In genomic region chr7:7913506-7913905, GRCh38 we compare ENCODE assay signal across 26 cellular contexts. TPM values are rescaled to one million over a fixed set of nuclear protein-coding genes. Genes with fewer than 3 reads are reported as not detected.
A peak's percentile ranks its signal among the peaks of the same experiment; 100 is the strongest.
DNase-seq lines count a peak whose midpoint lies in the region; ATAC-seq and TF ChIP-seq lines count a peak whose summit lies in the region.
"Had no signal": no experiment of that assay in that cellular context is flagged by ENCODE, and none has a peak within 500 bp of the region (broad histone marks: within the 10 kb centered on the region; RNA-seq: fewer than 3 reads in every experiment).

No MANE protein-coding gene starts in this region.

- peaks cover 6% of the 10 kb centered on the region for H3K4me1 Mint-ChIP-seq in neural progenitor cell
- H3K4me1 Mint-ChIP-seq in T-cell = peaks cover 0 to 2% (median 1%) of the 10 kb centered on the region in 3 donors

- H3K36me3 ChIP-seq in neural progenitor cell = no peaks in the 10 kb centered on the region
- H3K36me3 ChIP-seq: ascending aorta, stomach, upper lobe of left lung had no signal

- H3K27me3 ChIP-seq in neural progenitor cell = no peaks in the 10 kb centered on the region
- H3K27me3 ChIP-seq: ascending aorta, stomach, upper lobe of left lung had no signal

- H3K4me3 ChIP-seq in fibroblast of villous mesenchyme (ENCODE audit: low read depth, low read length) = no peak overlapping the region
- no peak overlapping the region for H3K4me3 ChIP-seq in neural progenitor cell
- H3K4me3 ChIP-seq: ascending aorta, GM12878, stomach, upper lobe of left lung had no signal

- H3K9me3 Mint-ChIP-seq in neural progenitor cell (no peaks in the 10 kb centered on the region), T-cell (no peaks in the 10 kb centered on the region)
- H3K9me3 Mint-ChIP-seq: activated CD4-positive, alpha-beta memory T cell treated with anti-CD3 and anti-CD28 coated beads for 36 hours; central memory CD8-positive, alpha-beta T cell; naive thymus-derived CD8-positive, alpha-beta T cell had no signal

- H3K4me3 Mint-ChIP-seq in neural progenitor cell (no peak overlapping the region), T-cell (no peak overlapping the region)
- H3K4me3 Mint-ChIP-seq: activated CD4-positive, alpha-beta memory T cell treated with anti-CD3 and anti-CD28 coated beads for 36 hours; B cell; central memory CD8-positive, alpha-beta T cell; IgD-negative memory B cell; naive thymus-derived CD8-positive, alpha-beta T cell; WTC11 had no signal

- peaks cover 4% of the 10 kb centered on the region for H3F3A ChIP-seq in neural progenitor cell (ENCODE audit: low read depth)

- POLR2A ChIA-PET in T-cell (lab: Charles Lee) = no interaction called here

- CTCF ChIA-PET in T-cell (lab: Charles Lee) = no interaction called here

- H3K27ac Mint-ChIP-seq in neural progenitor cell (no peak overlapping the region), T-cell (no peak overlapping the region)
- H3K27ac Mint-ChIP-seq: activated CD4-positive, alpha-beta memory T cell treated with anti-CD3 and anti-CD28 coated beads for 36 hours; B cell; IgD-negative memory B cell; naive thymus-derived CD8-positive, alpha-beta T cell; WTC11 had no signal

- H3K9ac ChIP-seq in neural progenitor cell = no peak overlapping the region
- H3K9ac ChIP-seq: parathyroid adenoma had no signal

- no peak for ATAC-seq in T-cell (replicated peaks in 1 of 4)
- ATAC-seq: GM12878; naive thymus-derived CD8-positive, alpha-beta T cell; WTC11 had no signal

- H3K27me3 Mint-ChIP-seq in neural progenitor cell (ENCODE audit: insufficient read depth, low read depth) (no peaks in the 10 kb centered on the region), T-cell (no peaks in the 10 kb centered on the region)
- H3K27me3 Mint-ChIP-seq: activated CD4-positive, alpha-beta memory T cell treated with anti-CD3 and anti-CD28 coated beads for 36 hours; B cell; central memory CD8-positive, alpha-beta T cell; IgD-negative memory B cell; naive thymus-derived CD8-positive, alpha-beta T cell had no signal

- no peak overlapping the region for H2AFZ ChIP-seq in neural progenitor cell (replicated peaks)
- H2AFZ ChIP-seq: parathyroid adenoma had no signal

- H3K27ac ChIP-seq in neural progenitor cell = no peak overlapping the region
- H3K27ac ChIP-seq: 22Rv1, ascending aorta, parathyroid adenoma, stomach had no signal

- no peaks in the 10 kb centered on the region for H3K36me3 Mint-ChIP-seq in neural progenitor cell
- H3K36me3 Mint-ChIP-seq in T-cell = peaks cover 8% of the 10 kb centered on the region
- H3K36me3 Mint-ChIP-seq: activated CD4-positive, alpha-beta memory T cell treated with anti-CD3 and anti-CD28 coated beads for 36 hours; WTC11 had no signal

- H4K20me1 ChIP-seq in neural progenitor cell (ENCODE audit: low read depth) = no peaks in the 10 kb centered on the region

- no peak for TF ChIP-seq CTCF in fibroblast of villous mesenchyme (IDR thresholded peaks at IDR 0.05; ENCODE audit: insufficient read depth, low read depth, low read length)
- no peak for TF ChIP-seq CTCF in neural progenitor cell (IDR thresholded peaks at IDR 0.05)

- H3K4me2 ChIP-seq in neural progenitor cell = peak overlapping the region; percentile 45

- H3K79me2 ChIP-seq in neural progenitor cell (ENCODE audit: low read depth) = no peaks in the 10 kb centered on the region
- H3K79me2 ChIP-seq: parathyroid adenoma had no signal

- H3K9me3 ChIP-seq in neural progenitor cell (ENCODE audit: low read depth) = no peaks in the 10 kb centered on the region
- H3K9me3 ChIP-seq: ascending aorta, stomach, upper lobe of left lung had no signal

- DNase-seq in DMS 273 (lab: John Stamatoyannopoulos, UW; ENCODE audit: unreplicated experiment) (peak; percentile 19), DMS 273 treated with DMSO at 0.1 percent for 48 hours (lab: John Stamatoyannopoulos, UW) (no peak), HT-29 (ENCODE audit: low spot score) (peak; percentile 20), fibroblast of villous mesenchyme (ENCODE audit: low read depth) (peak; percentile 94), neural progenitor cell (ENCODE audit: low spot score) (peak; percentile 34), T-cell (no peak), NCI-H128 (lab: John Stamatoyannopoulos, UW; ENCODE audit: unreplicated experiment) (no peak)
- DNase-seq in stimulated activated CD8-positive, alpha-beta memory T cell treated with anti-CD3 and anti-CD28 coated beads, Interleukin-4, amount 100 ng/mL, for 48 hours = no peak
- DNase-seq: activated CD4-positive, alpha-beta memory T cell treated with anti-CD3 and anti-CD28 coated beads for 36 hours; activated naive CD4-positive, alpha-beta T cell; GDM1; glutamatergic neuron; naive thymus-derived CD8-positive, alpha-beta T cell; NCI-H1930; stimulated activated CD4-positive, alpha-beta T cell treated with anti-CD3 and anti-CD28 coated beads, Interleukin-2, amount 100 ng/mL, for 24 hours; stomach; T-helper 2 cell; upper lobe of left lung had no signal

- H3K4me1 ChIP-seq in neural progenitor cell = peaks cover 25% of the 10 kb centered on the region
- H3K4me1 ChIP-seq: ascending aorta, parathyroid adenoma, upper lobe of left lung had no signal

RNA-seq across cellular contexts. Expression of gene GLCCI1, which starts 55.1 kb away (rescaled TPM):
- 3.8 and 4.0 TPM in 2 replicates for total RNA-seq in HT-29 (2014; rRNA removed; shearing (Covaris generic))
- 6.4 and 6.9 TPM in 2 replicates for total RNA-seq in fibroblast of villous mesenchyme
- total RNA-seq in neural progenitor cell (ENCODE audit: low replicate concordance) = 46.6 and 78.0 TPM in 2 replicates
- total RNA-seq in T-cell = 10 to 100 TPM; 30.6 to 51.5 (median 38.0) TPM

Comparison
In these comparisons a context has a peak if more than half of its experiments do, and no peak if none do; other contexts are left out.
1. DNase-seq: peak in DMS 273 (single experiment), HT-29 (single experiment), fibroblast of villous mesenchyme (single experiment) and neural progenitor cell (single experiment); none in DMS 273 treated with DMSO at 0.1 percent for 48 hours (single experiment), T-cell (0 of 34), NCI-H128 (single experiment) and stimulated activated CD8-positive, alpha-beta memory T cell treated with anti-CD3 and anti-CD28 coated beads, Interleukin-4, amount 100 ng/mL, for 48 hours (single experiment).